8 cellular contexts compared by ENCODE assay signal in the genomic region with DNA sequence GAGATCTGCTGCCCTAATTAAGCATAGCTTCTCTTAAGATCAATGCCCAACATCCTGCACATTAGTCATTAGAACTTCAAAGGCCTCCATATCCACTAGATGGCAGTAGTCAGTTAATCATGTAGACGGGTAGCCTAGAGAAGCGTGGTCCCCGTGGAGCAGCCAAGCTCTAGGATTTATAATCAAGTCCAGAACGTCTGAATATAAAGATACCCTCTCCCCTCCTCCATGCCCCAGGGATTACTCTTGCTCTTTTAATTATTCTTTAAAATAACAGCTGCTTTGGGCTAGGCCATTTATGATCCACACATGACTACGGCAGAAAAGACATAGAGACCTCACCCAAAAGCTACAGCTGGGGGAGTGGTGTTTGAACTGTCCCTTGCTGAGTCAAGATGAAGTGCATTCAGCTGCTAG.
DNase-seq lines count a peak whose midpoint lies in the region; ATAC-seq, FAIRE-seq and TF ChIP-seq lines count a peak whose summit lies in the region.

No MANE protein-coding gene starts in this region.

- FAIRE-seq in islet of Langerhans (lab: Jason Lieb, UNC) = peak; percentile 98

- no peaks in the 10 kb centered on the region for H3K79me2 ChIP-seq in DND-41 (ENCODE audit: insufficient read depth, low read length)

- H3K36me3 ChIP-seq in DND-41 (ENCODE audit: insufficient read depth, low read length) (no peaks in the 10 kb centered on the region), breast epithelium (no peaks in the 10 kb centered on the region)

- H3K9me3 ChIP-seq in DND-41 (ENCODE audit: insufficient read depth, low read length, severe bottlenecking) (no peaks in the 10 kb centered on the region), breast epithelium (no peaks in the 10 kb centered on the region)

- TF ChIP-seq POLR2A in breast epithelium (IDR thresholded peaks at IDR 0.05) = no peak

- peak; percentile 57 for DNase-seq in DND-41
- peak; percentile 90 for DNase-seq in NCI-H2029 treated with DMSO at 0.1 percent for 48 hours (lab: John Stamatoyannopoulos, UW)
- DNase-seq in T-helper 9 cell = peak; percentile 12
- peak in 1 of 2 donors; percentile 43 for DNase-seq in breast epithelium (ENCODE audit: low spot score in 2 of 2)
- DNase-seq in stimulated activated CD4-positive, alpha-beta T cell treated with anti-CD3 and anti-CD28 coated beads, Interleukin-15, amount 100 ng/mL, for 24 hours = peak; percentile 50
- DNase-seq in NK-92 treated with Interleukin-12 subunit alpha and Interleukin-12 subunit beta, amount 100 ng/mL, for 24 hours (lab: John Stamatoyannopoulos, UW) = no peak

- H3K27ac ChIP-seq in DND-41 (ENCODE audit: low read length) = no peak overlapping the region
- no peak overlapping the region for H3K27ac ChIP-seq in breast epithelium

- H4K20me1 ChIP-seq in DND-41 (ENCODE audit: insufficient read depth, low read length) = no peaks in the 10 kb centered on the region

- H3K4me1 ChIP-seq in DND-41 (ENCODE audit: insufficient read depth, low read length) = no peaks in the 10 kb centered on the region
- no peaks in the 10 kb centered on the region for H3K4me1 ChIP-seq in breast epithelium

- H3K9ac ChIP-seq in DND-41 (ENCODE audit: low read depth, low read length) = no peak overlapping the region

- H3K4me3 ChIP-seq in DND-41 (ENCODE audit: low read depth in 1 of 2, low read length in 2 of 2) (no peak overlapping the region), breast epithelium (no peak overlapping the region)

- 0 out of 2 replicates have a peak overlapping the region, but pooled peaks have one; percentile 55 for H2AFZ ChIP-seq in DND-41 (ENCODE audit: low read depth, low read length)

- peak; percentile 83 for TF ChIP-seq CTCF in DND-41 (IDR thresholded peaks at IDR 0.05; ENCODE audit: borderline replicate concordance, extremely low read depth, low read length, poor library complexity, severe bottlenecking)
- peak; percentile 42 to 75 (median 63) for TF ChIP-seq CTCF in breast epithelium (IDR thresholded peaks at IDR 0.05)

- H3K27me3 ChIP-seq in DND-41 (ENCODE audit: insufficient read depth, low read length, poor library complexity) (peaks cover 2% of the 10 kb centered on the region), breast epithelium (no peaks in the 10 kb centered on the region)

- ATAC-seq in DND-41 (ENCODE audit: insufficient read depth, low read depth) (peak; percentile 97), HG02642 (IDR thresholded peaks at IDR 0.05; ENCODE audit: poor library complexity, unreplicated experiment) (peak; percentile 45)

- intact Hi-C loops in breast epithelium (cut with DNase I; ENCODE audit: low total_unique reads) = no loop called here

- H3K4me2 ChIP-seq in DND-41 (ENCODE audit: insufficient read depth, low read length) = no peak overlapping the region
